In the genomic region with DNA sequence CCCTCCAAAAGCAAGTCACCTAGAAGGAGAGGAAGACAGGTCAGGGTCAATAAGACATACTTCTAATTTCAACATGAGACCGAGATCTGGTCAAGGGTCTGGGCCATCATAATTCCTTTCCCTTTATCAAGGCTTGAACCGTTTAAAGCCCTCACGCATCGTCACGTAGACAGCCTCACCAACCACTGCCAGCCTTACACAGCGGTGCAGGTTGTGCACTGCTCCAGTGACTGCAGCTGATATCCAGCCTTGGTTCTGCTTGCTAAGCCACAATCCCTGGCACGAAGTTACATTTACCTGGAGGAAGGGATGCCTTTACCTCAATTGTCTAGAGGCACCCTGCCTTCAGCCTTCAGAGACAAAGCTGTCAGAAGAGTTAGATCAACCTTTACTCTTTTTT, we compare ENCODE assay signal across 18 cellular contexts.
A peak's percentile ranks its signal among the peaks of the same experiment; 100 is the strongest.
DNase-seq lines count a peak whose midpoint lies in the region; ATAC-seq, FAIRE-seq and TF ChIP-seq lines count a peak whose summit lies in the region.
"Had no signal": no experiment of that assay in that cellular context is flagged by ENCODE, and none has a peak within 500 bp of the region (broad histone marks: within the 10 kb centered on the region; RNA-seq: fewer than 3 reads in every experiment).

No MANE protein-coding gene starts in this region.

- H3K23ac ChIP-seq in H1 (ENCODE audit: insufficient read length): peak overlapping the region; percentile 89

- H3K18ac ChIP-seq in H1 (ENCODE audit: extremely low read depth, low read length): no peak overlapping the region

- H3K4ac ChIP-seq in H1 (replicated peaks; ENCODE audit: insufficient read length, low read depth, low read length): no peak overlapping the region

- no peak overlapping the region for H3K4me2 ChIP-seq in H1 (ENCODE audit: insufficient read depth in 1 of 2, low read depth in 2 of 2, low read length in 2 of 2)
- H3K4me2 ChIP-seq: BLaER1 had no signal

- TF ChIP-seq POLR2A in H1 (IDR thresholded peaks at IDR 0.05; ENCODE audit: control extremely low read depth in 1 of 2, low read depth in 2 of 2, low read length in 2 of 2) (no peak), sigmoid colon (IDR thresholded peaks at IDR 0.05) (no peak)

- H2AK5ac ChIP-seq in H1 (ENCODE audit: low read depth, low read length): no peak overlapping the region

- H4K91ac ChIP-seq in H1 (replicated peaks; ENCODE audit: insufficient read length, low read length): no peak overlapping the region

- no peak overlapping the region for H3K56ac ChIP-seq in H1 (replicated peaks; ENCODE audit: insufficient read length, low read depth, low read length)

- no peaks in the 10 kb centered on the region for H3K36me3 ChIP-seq in Panc1 (ENCODE audit: control insufficient read depth, insufficient read depth, low read length)
- H3K36me3 ChIP-seq in H1 (ENCODE audit: control insufficient read depth in 2 of 4, insufficient read depth in 4 of 4, low read length in 3 of 4): no peaks in the 10 kb centered on the region
- peaks cover 25 to 100% (median 69%) of the 10 kb centered on the region in 4 donors for H3K36me3 ChIP-seq in sigmoid colon
- peaks cover 67 to 81% (median 71%) of the 10 kb centered on the region in 3 donors for H3K36me3 ChIP-seq in tibial artery
- H3K36me3 ChIP-seq: BLaER1, HAP-1 had no signal

- H3K4me1 ChIP-seq in Panc1 (ENCODE audit: control insufficient read depth, insufficient read depth, low read length) (no peaks in the 10 kb centered on the region), H1 (replicated peaks in 1 of 4; ENCODE audit: control insufficient read depth in 3 of 4, insufficient read depth in 4 of 4, low read length in 3 of 4) (no peaks in the 10 kb centered on the region), sigmoid colon (peaks cover 0 to 95% (median 74%) of the 10 kb centered on the region in 4 donors), tibial artery (peaks cover 0 to 91% (median 48%) of the 10 kb centered on the region in 4 donors)
- H3K4me1 ChIP-seq: Caco-2 had no signal

- intact Hi-C loops in Panc1 (cut with micrococcal nuclease; ENCODE audit: unreplicated experiment) (loop anchor here (10.0 kb wide), 1 partner anchor 423 kb away; no protein-coding TSS in a partner anchor), sigmoid colon (cut with DNase I) (no loop called here), tibial artery (cut with DNase I; ENCODE audit: low total_unique reads) (loop anchor here (5.0 kb wide), 1 partner anchor 76 kb away; no protein-coding TSS in a partner anchor)

- no peaks in the 10 kb centered on the region for H3K79me2 ChIP-seq in H1 (ENCODE audit: control insufficient read depth in 1 of 2, insufficient read depth in 2 of 2, low read length in 2 of 2)

- FAIRE-seq in H1 (lab: Jason Lieb, UNC): no peak
- FAIRE-seq: GM19239 had no signal

- no peak for TF ChIP-seq RAD21 in H1 (IDR thresholded peaks at IDR 0.05 in 1 of 2, conservative IDR thresholded peaks at IDR 0.05 in 1 of 2; ENCODE audit: low read depth in 2 of 2, low read length in 2 of 2)

- H4K5ac ChIP-seq in H1 (ENCODE audit: insufficient read length, low read depth, low read length): no peak overlapping the region

- no peak overlapping the region for H3K14ac ChIP-seq in H1 (ENCODE audit: insufficient read length)

- H2BK5ac ChIP-seq in H1 (ENCODE audit: low read depth, low read length): no peak overlapping the region

- WGBS in H1 (ENCODE audit: extremely low coverage in 1 of 2, insufficient coverage in 1 of 2, insufficient read length in 1 of 2, insufficient replicate concordance in 2 of 2, low coverage in 1 of 2, low lambda C conversion rate in 2 of 2, missing lambda C conversion rate in 1 of 2), 2 experiments: 91% methylated on average over 7 of the region's 7 CpGs; no CpG with 5 or more reads in 1 of the 2 experiments
- WGBS in sigmoid colon, 2 donors: 88 to 89% methylated on average over 7 of the region's 7 CpGs

- H2BK120ac ChIP-seq in H1 (replicated peaks; ENCODE audit: low read depth, low read length): no peak overlapping the region

- in situ Hi-C loops in Panc1 (cut with HindIII; ENCODE audit: low pct_unique_long_range_greater_than_20kb, low sequenced_read_pairs): no loop called here

- CTCF ChIA-PET in Panc1 (lab: Charles Lee) (no interaction called here), H1 (lab: Charles Lee; ENCODE audit: partially characterized antibody) (interaction anchor here (0.7 to 2.6 kb wide), 5 partner anchors 16 to 68 kb away, joined by 3 to 10 read pairs (median 4); no protein-coding TSS in a partner anchor)

- POLR2A ChIA-PET in Panc1 (lab: Charles Lee): no interaction called here
- POLR2A ChIA-PET in H1 (lab: Charles Lee; ENCODE audit: partially characterized antibody): no interaction called here

- H2BK12ac ChIP-seq in H1 (ENCODE audit: low read depth, low read length): no peak overlapping the region

- no peak overlapping the region for H2BK20ac ChIP-seq in H1 (ENCODE audit: low read length)

- TF ChIP-seq EP300 in H1 (IDR thresholded peaks at IDR 0.05; ENCODE audit: borderline replicate concordance in 1 of 2, low read depth in 2 of 2, low read length in 2 of 2) (no peak), sigmoid colon (IDR thresholded peaks at IDR 0.05) (no peak)

- peaks cover 4% of the 10 kb centered on the region; the same call in 1 of the 2 replicates for H3K23me2 ChIP-seq in H1 (ENCODE audit: low read depth, low read length)

- H3K9me3 ChIP-seq in Panc1 (ENCODE audit: control insufficient read depth, insufficient read depth, low read depth, low read length) (no peaks in the 10 kb centered on the region), H1 (ENCODE audit: insufficient read depth in 2 of 2, low read depth in 1 of 2, low read length in 1 of 2) (no peaks in the 10 kb centered on the region), sigmoid colon (peaks cover 0 to 4% (median 0%) of the 10 kb centered on the region in 4 donors), tibial artery (no peaks in the 10 kb centered on the region)
- H3K9me3 ChIP-seq: Caco-2, HAP-1 had no signal

- H3K4me3 ChIP-seq in Panc1 (ENCODE audit: low read depth in 2 of 2, low read length in 2 of 2): no peak overlapping the region
- H3K4me3 ChIP-seq in H1 (ENCODE audit: extremely low read depth in 1 of 4, insufficient read depth in 2 of 4, low read depth in 3 of 4, low read length in 4 of 4): no peak overlapping the region
- no peak overlapping the region for H3K4me3 ChIP-seq in sigmoid colon
- H3K4me3 ChIP-seq in tibial artery: no peak overlapping the region
- H3K4me3 ChIP-seq: BLaER1, HAP-1 had no signal

- H3K27me3 ChIP-seq in Panc1 (ENCODE audit: control insufficient read depth, insufficient read depth, low read length): no peaks in the 10 kb centered on the region; the same call in 1 of the 2 replicates
- H3K27me3 ChIP-seq in H1 (replicated peaks in 1 of 4; ENCODE audit: control insufficient read depth in 3 of 4, extremely low read depth in 1 of 4, insufficient read depth in 3 of 4, low read length in 3 of 4): no peaks in the 10 kb centered on the region
- H3K27me3 ChIP-seq in sigmoid colon: no peaks in the 10 kb centered on the region
- no peaks in the 10 kb centered on the region for H3K27me3 ChIP-seq in tibial artery
- H3K27me3 ChIP-seq: BLaER1 had no signal

- H3K27ac ChIP-seq in Panc1 (ENCODE audit: low read length): no peak overlapping the region
- no peak overlapping the region for H3K27ac ChIP-seq in H1 (ENCODE audit: low read depth, low read length)
- H3K27ac ChIP-seq in sigmoid colon: peak overlapping the region; percentile 64 to 98 (median 80)
- H3K27ac ChIP-seq in tibial artery: peak overlapping the region; percentile 74 to 76
- H3K27ac ChIP-seq: BLaER1, HL-60 had no signal

- no peaks in the 10 kb centered on the region for H4K20me1 ChIP-seq in H1 (replicated peaks in 1 of 2; ENCODE audit: control insufficient read depth in 1 of 2, insufficient read depth in 2 of 2, low read length in 2 of 2)
- H4K20me1 ChIP-seq: BLaER1 had no signal

- DNase-seq in Panc1 (ENCODE audit: low read depth, low spot score) (no peak), H1 (ENCODE audit: low read depth in 1 of 2, low spot score in 2 of 2) (no peak), sigmoid colon (no peak), tibial artery (no peak)
- DNase-seq in activated naive CD4-positive, alpha-beta T cell treated with anti-CD3 and anti-CD28 coated beads, Interleukin-2, amount 50 U/mL, for 16 hours: no peak
- DNase-seq in stimulated activated CD4-positive, alpha-beta T cell treated with anti-CD3 and anti-CD28 coated beads, Interleukin-12 subunit alpha, Interleukin-12 subunit beta, amount 100 ng/mL, for 4 hours: no peak
- DNase-seq: 8988T; AML-193; Caco-2; CD8-positive, alpha-beta memory T cell; DND-41; GDM1; GOT3 had no signal

- H4K8ac ChIP-seq in H1 (ENCODE audit: extremely low read depth, insufficient read depth, low read length): no peak overlapping the region

- ATAC-seq in Panc1: 0 out of 2 replicates have a peak, but pooled peaks have one; percentile 12
- no peak for ATAC-seq in HG02678 (IDR thresholded peaks at IDR 0.05; ENCODE audit: unreplicated experiment)

- H2BK15ac ChIP-seq in H1 (ENCODE audit: low read length): no peak overlapping the region

- no TSS peak for BruUV-seq in Panc1 (replicated peaks; lab: Mats Ljungman, UMichigan)

- TF ChIP-seq CTCF in Panc1 (IDR thresholded peaks at IDR 0.05) (no peak), H1 (IDR thresholded peaks at IDR 0.05; ENCODE audit: control extremely low read depth in 1 of 3, insufficient read depth in 1 of 3, low read depth in 1 of 3, low read length in 3 of 3) (no peak), sigmoid colon (IDR thresholded peaks at IDR 0.05) (no peak), tibial artery (IDR thresholded peaks at IDR 0.05) (no peak)

- no peaks in the 10 kb centered on the region for H3K79me1 ChIP-seq in H1 (ENCODE audit: low read depth, low read length)

- no peak overlapping the region for H2AFZ ChIP-seq in H1 (ENCODE audit: low read length)

- no peak overlapping the region for H3K9ac ChIP-seq in H1 (replicated peaks in 1 of 4; ENCODE audit: extremely low read depth in 1 of 4, low read depth in 3 of 4, low read length in 3 of 4)
- H3K9ac ChIP-seq: BLaER1 had no signal

TF ChIP-seq in H1, 55 proteins besides CTCF, POLR2A, EP300 and RAD21 (continues in another document):
- TF ChIP-seq BCL11A (IDR thresholded peaks at IDR 0.05; ENCODE audit: low read depth in 2 of 2, low read length in 2 of 2): no peak
- TF ChIP-seq CEBPB (IDR thresholded peaks at IDR 0.05; ENCODE audit: low read depth, low read length): no peak
- TF ChIP-seq, protein P1, sequence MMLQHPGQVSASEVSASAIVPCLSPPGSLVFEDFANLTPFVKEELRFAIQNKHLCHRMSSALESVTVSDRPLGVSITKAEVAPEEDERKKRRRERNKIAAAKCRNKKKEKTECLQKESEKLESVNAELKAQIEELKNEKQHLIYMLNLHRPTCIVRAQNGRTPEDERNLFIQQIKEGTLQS (IDR thresholded peaks at IDR 0.05; ENCODE audit: insufficient read depth, low read depth, low read length): no peak
- no peak for TF ChIP-seq TAF1 (IDR thresholded peaks at IDR 0.05; ENCODE audit: low read depth, low read length)
- no peak for TF ChIP-seq KDM1A (IDR thresholded peaks at IDR 0.05; ENCODE audit: borderline replicate concordance, low read length)
- no peak for TF ChIP-seq SIRT6 (IDR thresholded peaks at IDR 0.05; ENCODE audit: low read length)
- no peak for TF ChIP-seq MAFK (IDR thresholded peaks at IDR 0.05; ENCODE audit: low read depth, low read length)
- TF ChIP-seq NRF1 (IDR thresholded peaks at IDR 0.05; ENCODE audit: low read depth, low read length): no peak
- no peak for TF ChIP-seq CBX8 (IDR thresholded peaks at IDR 0.05; ENCODE audit: borderline replicate concordance, low read depth, low read length)

Comparison
In these comparisons a context has a peak if more than half of its experiments do, and no peak if none do; other contexts are left out.
1. H3K27ac ChIP-seq: peak in sigmoid colon (4 of 4) and tibial artery (2 of 2); none in Panc1 (single experiment) and H1 (single experiment).